Comparison of ENCODE assay signal across 24 cellular contexts in the genomic region with DNA sequence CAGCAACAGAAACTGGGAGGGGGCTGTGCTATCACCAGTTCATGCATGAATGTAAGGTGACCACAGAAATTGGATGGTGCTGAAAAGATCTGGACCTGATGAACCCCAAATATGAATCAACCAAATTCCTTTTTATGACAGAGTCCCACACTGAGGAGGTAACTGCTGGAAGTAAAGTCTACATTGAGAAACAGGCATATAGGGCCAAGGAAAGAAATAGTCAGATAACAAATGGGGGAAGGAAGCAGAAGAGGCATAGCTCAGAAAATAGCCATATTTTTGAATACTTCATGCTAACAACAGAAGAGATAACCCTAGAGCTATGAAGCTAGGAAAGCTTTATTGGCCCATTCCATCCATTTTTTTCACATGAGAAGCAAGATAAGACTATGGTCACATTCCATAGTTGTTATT. TPM values are rescaled to one million over a fixed set of nuclear protein-coding genes. Genes with fewer than 3 reads are reported as not detected.
DNase-seq lines count a peak whose midpoint lies in the region; ATAC-seq and TF ChIP-seq lines count a peak whose summit lies in the region.
"Had no signal": no experiment of that assay in that cellular context is flagged by ENCODE, and none has a peak within 500 bp of the region (broad histone marks: within the 10 kb centered on the region; RNA-seq: fewer than 3 reads in every experiment).

No MANE protein-coding gene starts in this region.

- no peak overlapping the region for H3K23ac ChIP-seq in trophoblast cell (ENCODE audit: low read length)

- peaks cover 3% of the 10 kb centered on the region; the same call in 1 of the 2 replicates for H3F3A ChIP-seq in GM23248 (ENCODE audit: insufficient read depth)

- TF ChIP-seq CTCF in Panc1 (IDR thresholded peaks at IDR 0.05) = no peak

- peaks cover 14% of the 10 kb centered on the region for H3K4me1 ChIP-seq in GM23248 (ENCODE audit: insufficient read depth)
- H3K4me1 ChIP-seq in Panc1 (ENCODE audit: control insufficient read depth, insufficient read depth, low read length) = peaks cover 12% of the 10 kb centered on the region; the same call in 1 of the 2 replicates
- no peaks in the 10 kb centered on the region for H3K4me1 ChIP-seq in trophoblast cell (ENCODE audit: control insufficient read depth in 1 of 2, insufficient read depth in 2 of 2, low read length in 2 of 2)
- H3K4me1 ChIP-seq: testis had no signal

- H3K27ac ChIP-seq in GM23248 (no peak overlapping the region), Panc1 (ENCODE audit: low read length) (no peak overlapping the region), trophoblast cell (ENCODE audit: low read depth, low read length) (no peak overlapping the region)
- H3K27ac ChIP-seq: C4-2B, esophagus muscularis mucosa, HL-60, testis had no signal

- H3K36me3 ChIP-seq in GM23248 (ENCODE audit: low read depth) = no peaks in the 10 kb centered on the region
- no peaks in the 10 kb centered on the region for H3K36me3 ChIP-seq in Panc1 (ENCODE audit: control insufficient read depth, insufficient read depth, low read length)
- H3K36me3 ChIP-seq in trophoblast cell (ENCODE audit: control insufficient read depth in 1 of 2, insufficient read depth in 2 of 2, low read length in 2 of 2) = no peaks in the 10 kb centered on the region

- H4K8ac ChIP-seq in trophoblast cell (ENCODE audit: low read depth, low read length) = no peak overlapping the region

- no peaks in the 10 kb centered on the region for H3K79me2 ChIP-seq in GM23248 (ENCODE audit: insufficient read depth)
- no peaks in the 10 kb centered on the region for H3K79me2 ChIP-seq in trophoblast cell (ENCODE audit: control insufficient read depth, insufficient read depth, low read length, poor library complexity)

- no peak overlapping the region for H3K14ac ChIP-seq in trophoblast cell (ENCODE audit: low read length)

- H3K79me1 ChIP-seq in trophoblast cell (ENCODE audit: low read length) = no peaks in the 10 kb centered on the region

- in situ Hi-C loops in GM23248 (cut with MboI) (no loop called here), Panc1 (cut with HindIII; ENCODE audit: low pct_unique_long_range_greater_than_20kb, low sequenced_read_pairs) (no loop called here)

- no peak overlapping the region for H3K4ac ChIP-seq in trophoblast cell (ENCODE audit: low read depth, low read length)

- intact Hi-C loops in Panc1 (cut with micrococcal nuclease; ENCODE audit: unreplicated experiment) = no loop called here

- CTCF ChIA-PET in Panc1 (lab: Charles Lee) = no interaction called here

- no peak overlapping the region for H3K9ac ChIP-seq in GM23248
- no peak overlapping the region for H3K9ac ChIP-seq in trophoblast cell (ENCODE audit: low read length)

- H3K4me2 ChIP-seq in GM23248 (ENCODE audit: unreplicated experiment) (peak overlapping the region; percentile 1), trophoblast cell (ENCODE audit: low read length) (no peak overlapping the region)

- no peaks in the 10 kb centered on the region for H3K9me2 ChIP-seq in GM23248 (ENCODE audit: insufficient read depth)

- H2BK120ac ChIP-seq in trophoblast cell (ENCODE audit: insufficient read depth, low read length, poor library complexity) = no peak overlapping the region

- no peak overlapping the region for H2BK5ac ChIP-seq in trophoblast cell (ENCODE audit: low read depth, low read length, poor library complexity)

- no peaks in the 10 kb centered on the region for H3K9me3 ChIP-seq in GM23248 (ENCODE audit: low read depth)
- H3K9me3 ChIP-seq in Panc1 (ENCODE audit: control insufficient read depth, insufficient read depth, low read depth, low read length) = no peaks in the 10 kb centered on the region
- no peaks in the 10 kb centered on the region for H3K9me3 ChIP-seq in trophoblast cell (ENCODE audit: insufficient read depth, low read depth, low read length)
- H3K9me3 ChIP-seq: esophagus muscularis mucosa, mucosa of descending colon, testis had no signal

- H3K27me3 ChIP-seq in GM23248 (replicated peaks; ENCODE audit: insufficient read depth) (no peaks in the 10 kb centered on the region), Panc1 (ENCODE audit: control insufficient read depth, insufficient read depth, low read length) (no peaks in the 10 kb centered on the region), trophoblast cell (ENCODE audit: insufficient read depth, low read length) (no peaks in the 10 kb centered on the region)
- H3K27me3 ChIP-seq: esophagus muscularis mucosa, testis had no signal

- ATAC-seq in Panc1 (peak; percentile 66), GM19351 (IDR thresholded peaks at IDR 0.05; ENCODE audit: unreplicated experiment) (no peak), HG02571 (IDR thresholded peaks at IDR 0.05; ENCODE audit: unreplicated experiment) (no peak)
- ATAC-seq: mucosa of descending colon had no signal

- H2BK12ac ChIP-seq in trophoblast cell (ENCODE audit: low read length) = no peak overlapping the region

- H2AK5ac ChIP-seq in trophoblast cell (ENCODE audit: low read length) = no peak overlapping the region

- no peak overlapping the region for H3K4me3 ChIP-seq in GM23248
- H3K4me3 ChIP-seq in Panc1 (ENCODE audit: low read depth in 2 of 2, low read length in 2 of 2) = no peak overlapping the region
- H3K4me3 ChIP-seq in trophoblast cell (ENCODE audit: low read depth, low read length) = no peak overlapping the region
- H3K4me3 ChIP-seq: esophagus muscularis mucosa, mucosa of descending colon, testis had no signal

- H3K18ac ChIP-seq in trophoblast cell (ENCODE audit: low read length) = no peak overlapping the region

- POLR2A ChIA-PET in Panc1 (lab: Charles Lee) = interaction anchor here (0.6 kb wide), 1 partner anchor 154 kb away, joined by 13 read pairs; no protein-coding TSS in a partner anchor

- H4K20me1 ChIP-seq in GM23248 (ENCODE audit: insufficient read depth) = no peaks in the 10 kb centered on the region

- H4K12ac ChIP-seq in trophoblast cell (ENCODE audit: low read depth, low read length) = no peak overlapping the region

- no TSS peak for BruUV-seq in Panc1 (replicated peaks; lab: Mats Ljungman, UMichigan)

- DNase-seq in GM23248 (peak; percentile 54), Panc1 (ENCODE audit: low read depth, low spot score) (no peak), dermis blood vessel endothelial cell (peak; percentile 19), trophoblast cell (peak; percentile 20 to 87)
- no peak for DNase-seq in stimulated activated naive CD4-positive, alpha-beta T cell treated with Interleukin-2 at 50 U/mL for 16 hours (lab: John Stamatoyannopoulos, UW)
- DNase-seq: activated CD4-positive, CD25-positive, alpha-beta regulatory T cell; activated effector memory CD4-positive, alpha-beta T cell treated with Interleukin-2 at 50 U/mL for 16 hours; amygdala; DMS79 treated with DMSO at 0.1 percent for 48 hours; head of caudate nucleus; islet precursor cell; mucosa of descending colon; NCI-H1105 treated with DMSO at 0.1 percent for 48 hours; NCI-H2171; nucleus accumbens; RPMI8226; stimulated activated CD4-positive, alpha-beta T cell treated with anti-CD3 and anti-CD28 coated beads, Interleukin-4, amount 100 ng/mL, for 4 hours; T-helper 1 cell; testis had no signal

- no peak overlapping the region for H2AFZ ChIP-seq in GM23248
- no peak overlapping the region for H2AFZ ChIP-seq in trophoblast cell (ENCODE audit: insufficient read depth, low read length, poor library complexity)

- H4K91ac ChIP-seq in trophoblast cell (ENCODE audit: low read depth, low read length) = no peak overlapping the region

RNA-seq across cellular contexts. Expression of a gene that starts 25.8 kb away (rescaled TPM):
- 2.5 and 3.3 TPM in 2 replicates for total RNA-seq in GM23248 (2014; rRNA removed; shearing (Covaris generic))
- polyA plus RNA-seq in GM23248 (2016; fragmentation: Nextera tagmentation; extraction: Ambion mirVana) = 2.1 and 2.5 TPM in 2 replicates
- total RNA-seq in Panc1 (2021; ENCODE audit: unreplicated experiment) (5.3 TPM), dermis blood vessel endothelial cell (2.0 and 4.2 TPM in 2 replicates)
- polyA plus RNA-seq in Panc1 (2012; ENCODE audit: insufficient read length) = 0.85 TPM
- polyA plus RNA-seq in trophoblast cell (2013) = 4.4 and 5.2 TPM in 2 replicates

RNA-seq across cellular contexts. Expression of a gene that starts 46.3 kb away (rescaled TPM):
- 0.51 and 2.7 TPM in 2 replicates for total RNA-seq in GM23248 (2014; rRNA removed; shearing (Covaris generic))
- 7.0 and 9.5 TPM in 2 replicates for polyA plus RNA-seq in GM23248 (2016; fragmentation: Nextera tagmentation; extraction: Ambion mirVana)
- 4.4 TPM for total RNA-seq in Panc1 (2021; ENCODE audit: unreplicated experiment)
- 4.9 TPM for polyA plus RNA-seq in Panc1 (2012; ENCODE audit: insufficient read length)
- total RNA-seq in dermis blood vessel endothelial cell = 7.3 and 8.5 TPM in 2 replicates
- polyA plus RNA-seq in trophoblast cell (2013) = 11.4 and 12.5 TPM in 2 replicates

Comparison
In these comparisons a context has a peak if more than half of its experiments do, and no peak if none do; other contexts are left out.
1. DNase-seq: peak in GM23248 (single experiment), dermis blood vessel endothelial cell (single experiment) and trophoblast cell (2 of 2); none in Panc1 (single experiment) and stimulated activated naive CD4-positive, alpha-beta T cell treated with Interleukin-2 at 50 U/mL for 16 hours (single experiment).